Comparison of ENCODE assay signal across 19 cellular contexts in genomic region chr1:165549908-165550480, GRCh38. TPM values are rescaled to one million over a fixed set of nuclear protein-coding genes. Genes with fewer than 3 reads are reported as not detected.
"Had no signal": no experiment of that assay in that cellular context is flagged by ENCODE, and none has a peak within 500 bp of the region (broad histone marks: within the 10 kb centered on the region; RNA-seq: fewer than 3 reads in every experiment).

No MANE protein-coding gene starts in this region.

- DNase-seq: activated CD4-positive, alpha-beta T cell treated with anti-CD3 and anti-CD28 coated beads for 1 hour; activated CD4-positive, alpha-beta T cell treated with anti-CD3 and anti-CD28 coated beads, Interleukin-2, amount 50 U/mL, for 48 hours; activated gamma-delta T cell treated with Interleukin-2 at 50 U/mL for 16 hours; activated naive CD8-positive, alpha-beta T cell treated with anti-CD3 and anti-CD28 coated beads for 36 hours; activated T-cell treated with anti-CD3 and anti-CD28 coated beads, Interleukin-2, amount 50 U/mL, for 72 hours; endodermal cell; hypothalamus; kidney glomerular epithelial cell; natural killer cell; nucleus accumbens; right lobe of liver; T-helper 9 cell had no signal

- H3K36me3 Mint-ChIP-seq: activated naive CD8-positive, alpha-beta T cell treated with anti-CD3 and anti-CD28 coated beads for 36 hours; natural killer cell; stimulated activated effector memory CD8-positive, alpha-beta T cell treated with anti-CD3 and anti-CD28 coated beads, Interleukin-12 subunit alpha, Interleukin-12 subunit beta, amount 100 ng/mL, for 72 hours had no signal

- H3K9me3 Mint-ChIP-seq: activated naive CD8-positive, alpha-beta T cell treated with anti-CD3 and anti-CD28 coated beads for 36 hours; activated T-cell treated with anti-CD3 and anti-CD28 coated beads, Interleukin-2, amount 50 U/mL, for 72 hours; endodermal cell; natural killer cell; stimulated activated effector memory CD8-positive, alpha-beta T cell treated with anti-CD3 and anti-CD28 coated beads, Interleukin-12 subunit alpha, Interleukin-12 subunit beta, amount 100 ng/mL, for 72 hours had no signal

- H3K27ac Mint-ChIP-seq: activated naive CD8-positive, alpha-beta T cell treated with anti-CD3 and anti-CD28 coated beads for 36 hours; activated T-cell treated with anti-CD3 and anti-CD28 coated beads, Interleukin-2, amount 50 U/mL, for 72 hours; endodermal cell; natural killer cell; progenitor cell of endocrine pancreas; stimulated activated effector memory CD8-positive, alpha-beta T cell treated with anti-CD3 and anti-CD28 coated beads, Interleukin-12 subunit alpha, Interleukin-12 subunit beta, amount 100 ng/mL, for 72 hours had no signal

- H3K4me3 Mint-ChIP-seq: activated naive CD8-positive, alpha-beta T cell treated with anti-CD3 and anti-CD28 coated beads for 36 hours; activated T-cell treated with anti-CD3 and anti-CD28 coated beads, Interleukin-2, amount 50 U/mL, for 72 hours; endodermal cell; natural killer cell; stimulated activated effector memory CD8-positive, alpha-beta T cell treated with anti-CD3 and anti-CD28 coated beads, Interleukin-12 subunit alpha, Interleukin-12 subunit beta, amount 100 ng/mL, for 72 hours had no signal

- H3K4me1 Mint-ChIP-seq: activated naive CD8-positive, alpha-beta T cell treated with anti-CD3 and anti-CD28 coated beads for 36 hours; endodermal cell; natural killer cell; stimulated activated effector memory CD8-positive, alpha-beta T cell treated with anti-CD3 and anti-CD28 coated beads, Interleukin-12 subunit alpha, Interleukin-12 subunit beta, amount 100 ng/mL, for 72 hours had no signal

- ATAC-seq: activated T-cell treated with anti-CD3 and anti-CD28 coated beads, Interleukin-2, amount 50 U/mL, for 72 hours; natural killer cell; right lobe of liver; stimulated activated effector memory CD8-positive, alpha-beta T cell treated with anti-CD3 and anti-CD28 coated beads, Interleukin-12 subunit alpha, Interleukin-12 subunit beta, amount 100 ng/mL, for 72 hours had no signal

RNA-seq across cellular contexts. Expression of gene LRRC52, which starts 6.2 kb away (rescaled TPM):
- total RNA-seq: activated naive CD8-positive, alpha-beta T cell treated with anti-CD3 and anti-CD28 coated beads for 36 hours; activated T-cell treated with anti-CD3 and anti-CD28 coated beads, Interleukin-2, amount 50 U/mL, for 72 hours; breast epithelium; cerebellum; dermis microvascular lymphatic vessel endothelial cell; endodermal cell; mucosa of gallbladder; natural killer cell; progenitor cell of endocrine pancreas; right lobe of liver; tibial nerve had no signal
